In genomic region chr12:113214938-113215400, GRCh38 we compare ENCODE assay signal across 1 cellular context.
TF ChIP-seq lines count a peak whose summit lies in the region.

No MANE protein-coding gene starts in this region.

TF ChIP-seq in IMR-90, 13 proteins besides CTCF, POLR2A, EP300 and RAD21 (continued from another document):
- TF ChIP-seq CEBPB (IDR thresholded peaks at IDR 0.05; ENCODE audit: low read depth, low read length) (peak; percentile 98), MAZ (IDR thresholded peaks at IDR 0.05; ENCODE audit: borderline replicate concordance, low read depth, low read length) (peak; percentile 66), USF2 (IDR thresholded peaks at IDR 0.05; ENCODE audit: low read depth, low read length) (no peak), RFX5 (IDR thresholded peaks at IDR 0.05; ENCODE audit: low read depth, low read length) (no peak), FOS (IDR thresholded peaks at IDR 0.05; ENCODE audit: low read depth, low read length) (peak; percentile 69), SMC3 (IDR thresholded peaks at IDR 0.05; ENCODE audit: low read depth, low read length) (no peak)
